In the genomic region with DNA sequence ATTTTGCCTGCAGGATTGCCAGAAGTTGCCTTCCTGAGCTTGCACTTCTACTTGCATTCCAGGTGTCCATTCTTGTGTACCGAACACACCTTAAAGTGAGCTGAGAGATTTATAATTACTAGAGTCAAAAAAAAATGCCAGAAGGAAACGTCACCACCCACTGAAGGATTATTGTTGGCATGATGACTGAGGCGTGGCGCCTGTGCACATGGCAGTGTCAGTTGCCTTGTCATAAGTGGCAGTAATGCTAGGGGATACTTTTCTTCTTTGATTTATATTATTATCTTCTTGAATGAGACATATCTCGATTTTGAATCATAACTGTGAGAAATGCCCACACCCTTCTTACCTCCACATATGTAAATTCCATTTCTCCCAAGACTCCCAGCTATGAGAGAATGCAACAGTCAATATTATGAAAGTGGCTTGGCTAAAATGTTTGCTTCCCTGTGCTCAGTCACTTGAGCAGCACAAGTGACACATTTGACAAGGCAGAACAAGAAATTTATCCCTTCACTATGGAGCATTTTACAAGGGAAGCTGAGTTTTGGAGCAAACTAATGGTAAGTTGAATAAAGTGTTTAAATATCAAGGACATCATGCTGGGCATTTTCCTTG, we compare ENCODE assay signal across 13 cellular contexts.
DNase-seq lines count a peak whose midpoint lies in the region; ATAC-seq, FAIRE-seq and TF ChIP-seq lines count a peak whose summit lies in the region.
"Had no signal": no experiment of that assay in that cellular context is flagged by ENCODE, and none has a peak within 500 bp of the region (broad histone marks: within the 10 kb centered on the region; RNA-seq: fewer than 3 reads in every experiment).

No MANE protein-coding gene starts in this region.

- WGBS in lung, 2 donors: 64 to 87% methylated on average over 5 of the region's 5 CpGs
- 49 to 60% methylated on average over 5 of the region's 5 CpGs for WGBS in upper lobe of left lung, 2 donors

- FAIRE-seq in kidney (lab: Jason Lieb, UNC): no peak

- H3K27me3 ChIP-seq in lung (ENCODE audit: control insufficient read depth, insufficient read depth) (no peaks in the 10 kb centered on the region), upper lobe of left lung (no peaks in the 10 kb centered on the region)
- peaks cover 8% of the 10 kb centered on the region for H3K27me3 ChIP-seq in CD8-positive, alpha-beta T cell (ENCODE audit: insufficient read depth, low read length)

- H3K9me3 ChIP-seq in lung (ENCODE audit: control insufficient read depth in 2 of 2, insufficient read depth in 1 of 2, low read length in 1 of 2) (no peaks in the 10 kb centered on the region), upper lobe of left lung (no peaks in the 10 kb centered on the region), kidney (ENCODE audit: control insufficient read depth in 1 of 2, low read length in 2 of 2) (no peaks in the 10 kb centered on the region)
- H3K9me3 ChIP-seq in CD8-positive, alpha-beta T cell (ENCODE audit: low read length): no peaks in the 10 kb centered on the region

- H3K4me3 ChIP-seq in lung (no peak overlapping the region), upper lobe of left lung (no peak overlapping the region), kidney (ENCODE audit: low read length in 2 of 2) (no peak overlapping the region)
- H3K4me3 ChIP-seq in CD8-positive, alpha-beta T cell (ENCODE audit: low read depth, low read length): no peak overlapping the region
- H3K4me3 ChIP-seq: BLaER1 treated with 17β-estradiol and CSF1 and Interleukin-3, amounts not matched to agents 10 nM and 100 nM; GM23338 had no signal

- H3K27ac ChIP-seq in epithelial cell of prostate (peak overlapping the region; percentile 95), lung (ENCODE audit: low read depth in 1 of 2, low read length in 1 of 2) (no peak overlapping the region), upper lobe of left lung (peak overlapping the region in 3 of 4 donors; percentile 55 to 71 (median 59)), kidney (ENCODE audit: low read depth in 2 of 2, low read length in 2 of 2) (peak overlapping the region in 1 of 2 donors; percentile 19)
- no peak overlapping the region for H3K27ac ChIP-seq in CD8-positive, alpha-beta T cell (ENCODE audit: low read depth, low read length)
- H3K27ac ChIP-seq: BLaER1 treated with 17β-estradiol and CSF1 and Interleukin-3, amounts not matched to agents 10 nM and 100 nM had no signal

- H3K9ac ChIP-seq in kidney (ENCODE audit: low read length in 2 of 2): no peak overlapping the region
- H3K9ac ChIP-seq: BLaER1 treated with 17β-estradiol and CSF1 and Interleukin-3, amounts not matched to agents 10 nM and 100 nM had no signal

- H3K4me3 Mint-ChIP-seq in CD8-positive, alpha-beta T cell: no peak overlapping the region
- H3K4me3 Mint-ChIP-seq: GM23338; stimulated activated naive B cell treated with anti-CD40 and anti-IgM and Interleukin-4, amounts not matched to agents 10 μg/mL and 1 μg/mL and 100 μg/mL, for 72 hours had no signal

- POLR2A ChIA-PET in CD8-positive, alpha-beta T cell (lab: Charles Lee): no interaction called here

- peaks cover 0 to 1% of the 10 kb centered on the region in 2 donors for H3K4me1 ChIP-seq in lung (ENCODE audit: control insufficient read depth in 2 of 2, insufficient read depth in 2 of 2, low read length in 2 of 2)
- peaks cover 0 to 9% (median 0%) of the 10 kb centered on the region in 4 donors for H3K4me1 ChIP-seq in upper lobe of left lung
- peaks cover 3 to 4% of the 10 kb centered on the region in 2 donors for H3K4me1 ChIP-seq in kidney (ENCODE audit: control insufficient read depth in 1 of 2, insufficient read depth in 1 of 2, low read depth in 1 of 2, low read length in 2 of 2)
- H3K4me1 ChIP-seq in CD8-positive, alpha-beta T cell (ENCODE audit: insufficient read depth, low read length): no peaks in the 10 kb centered on the region
- H3K4me1 ChIP-seq: BLaER1 treated with 17β-estradiol and CSF1 and Interleukin-3, amounts not matched to agents 10 nM and 100 nM had no signal

- intact Hi-C loops in kidney (cut with DNase I): no loop called here
- intact Hi-C loops in CD8-positive, alpha-beta T cell (cut with DNase I, micrococcal nuclease): no loop called here

- no peaks in the 10 kb centered on the region for H3K4me1 Mint-ChIP-seq in CD8-positive, alpha-beta T cell (ENCODE audit: low read depth)
- H3K4me1 Mint-ChIP-seq: stimulated activated naive B cell treated with anti-CD40 and anti-IgM and Interleukin-4, amounts not matched to agents 10 μg/mL and 1 μg/mL and 100 μg/mL, for 72 hours had no signal

- no peaks in the 10 kb centered on the region for H3K36me3 Mint-ChIP-seq in CD8-positive, alpha-beta T cell
- H3K36me3 Mint-ChIP-seq: stimulated activated naive B cell treated with anti-CD40 and anti-IgM and Interleukin-4, amounts not matched to agents 10 μg/mL and 1 μg/mL and 100 μg/mL, for 72 hours had no signal

- TF ChIP-seq CTCF in lung (IDR thresholded peaks at IDR 0.05; ENCODE audit: control extremely low read depth, extremely low read depth) (no peak), upper lobe of left lung (IDR thresholded peaks at IDR 0.05) (no peak), kidney (IDR thresholded peaks at IDR 0.05; ENCODE audit: borderline replicate concordance, extremely low read depth, insufficient read depth) (no peak)
- TF ChIP-seq CTCF in CD8-positive, alpha-beta T cell (IDR thresholded peaks at IDR 0.05): no peak

- H3K36me3 ChIP-seq in lung (ENCODE audit: control insufficient read depth in 2 of 2, insufficient read depth in 2 of 2, low read length in 2 of 2) (no peaks in the 10 kb centered on the region), upper lobe of left lung (no peaks in the 10 kb centered on the region), kidney (ENCODE audit: control insufficient read depth in 1 of 2, insufficient read depth in 2 of 2, low read length in 2 of 2) (no peaks in the 10 kb centered on the region)
- no peaks in the 10 kb centered on the region for H3K36me3 ChIP-seq in CD8-positive, alpha-beta T cell (ENCODE audit: insufficient read depth, low read length)
- H3K36me3 ChIP-seq: BLaER1 treated with 17β-estradiol and CSF1 and Interleukin-3, amounts not matched to agents 10 nM and 100 nM had no signal

- TF ChIP-seq EP300 in upper lobe of left lung (IDR thresholded peaks at IDR 0.05): peak in 1 of 4 donors; percentile 1

- H3K9me3 Mint-ChIP-seq in CD8-positive, alpha-beta T cell: no peaks in the 10 kb centered on the region
- H3K9me3 Mint-ChIP-seq: GM23338; stimulated activated naive B cell treated with anti-CD40 and anti-IgM and Interleukin-4, amounts not matched to agents 10 μg/mL and 1 μg/mL and 100 μg/mL, for 72 hours had no signal

- peak; percentile 19 for ATAC-seq in lung (ENCODE audit: insufficient read depth, low FRiP score)
- peak; percentile 15 to 69 for ATAC-seq in upper lobe of left lung (ENCODE audit: low FRiP score in 2 of 2)
- no peak for ATAC-seq in HG03354 (IDR thresholded peaks at IDR 0.05; ENCODE audit: poor library complexity, severe bottlenecking, unreplicated experiment)
- no peak for ATAC-seq in CD8-positive, alpha-beta T cell
- ATAC-seq: GM23338; stimulated activated naive B cell treated with anti-CD40 and anti-IgM and Interleukin-4, amounts not matched to agents 10 μg/mL and 1 μg/mL and 100 μg/mL, for 72 hours had no signal

- DNase-seq in NCI-H69 (lab: John Stamatoyannopoulos, UW): peak; percentile 46
- peak; percentile 84 for DNase-seq in epithelial cell of prostate (ENCODE audit: low read depth, low spot score)
- peak; percentile 29 for DNase-seq in lung (ENCODE audit: low spot score)
- DNase-seq in upper lobe of left lung: peak in 1 of 2 donors; percentile 30
- DNase-seq in NCI-H2029 treated with DMSO at 0.1 percent for 48 hours (lab: John Stamatoyannopoulos, UW): no peak
- DNase-seq in kidney: no peak
- DNase-seq in CD8-positive, alpha-beta T cell: no peak
- DNase-seq: activated effector memory CD4-positive, alpha-beta T cell treated with Interleukin-2 at 50 U/mL for 16 hours; DMS79; stimulated activated naive B cell treated with anti-CD40 and anti-IgM and Interleukin-4, amounts not matched to agents 10 μg/mL and 1 μg/mL and 100 μg/mL, for 72 hours had no signal

- H3K27me3 Mint-ChIP-seq in CD8-positive, alpha-beta T cell (ENCODE audit: low read depth): peaks cover 36% of the 10 kb centered on the region

- H3K27ac Mint-ChIP-seq in CD8-positive, alpha-beta T cell: no peak overlapping the region
- H3K27ac Mint-ChIP-seq: GM23338; stimulated activated naive B cell treated with anti-CD40 and anti-IgM and Interleukin-4, amounts not matched to agents 10 μg/mL and 1 μg/mL and 100 μg/mL, for 72 hours had no signal

- CTCF ChIA-PET in CD8-positive, alpha-beta T cell (lab: Charles Lee): interaction anchor here (0.7 kb wide), 1 partner anchor 22 kb away, joined by 3 read pairs; no protein-coding TSS in a partner anchor

- no peak for TF ChIP-seq POLR2A in upper lobe of left lung (IDR thresholded peaks at IDR 0.05)

Comparison
In these comparisons a context has a peak if more than half of its experiments do, and no peak if none do; other contexts are left out.
1. DNase-seq: peak in NCI-H69 (single experiment), epithelial cell of prostate (single experiment) and lung (single experiment); none in NCI-H2029 treated with DMSO at 0.1 percent for 48 hours (single experiment), kidney (single experiment) and CD8-positive, alpha-beta T cell (0 of 7).
2. H3K27ac ChIP-seq: peak in epithelial cell of prostate (single experiment) and upper lobe of left lung (3 of 4); none in lung (0 of 2) and CD8-positive, alpha-beta T cell (single experiment).
3. ATAC-seq: peak in lung (single experiment) and upper lobe of left lung (2 of 2); none in HG03354 (single experiment) and CD8-positive, alpha-beta T cell (single experiment).